23 cellular contexts compared by ENCODE assay signal in genomic region chr18:59029663-59030421, GRCh38.
DNase-seq lines count a peak whose midpoint lies in the region; ATAC-seq and TF ChIP-seq lines count a peak whose summit lies in the region.
"Had no signal": no experiment of that assay in that cellular context is flagged by ENCODE, and none has a peak within 500 bp of the region (broad histone marks: within the 10 kb centered on the region; RNA-seq: fewer than 3 reads in every experiment).

No MANE protein-coding gene starts in this region.

- H3K4me3 ChIP-seq in mesendoderm (ENCODE audit: low read length) (no peak overlapping the region), gastrocnemius medialis (no peak overlapping the region)
- H3K4me3 ChIP-seq: heart left ventricle, pancreas, PC-9, spleen had no signal

- H4K5ac ChIP-seq in mesendoderm (ENCODE audit: low read length) = no peak overlapping the region

- no peaks in the 10 kb centered on the region for H3K79me1 ChIP-seq in mesendoderm (ENCODE audit: low read length)

- ATAC-seq in gastrocnemius medialis (peak; percentile 61 to 80), GM18520 (IDR thresholded peaks at IDR 0.05; ENCODE audit: unreplicated experiment) (no peak), GM19463 (IDR thresholded peaks at IDR 0.05; ENCODE audit: unreplicated experiment) (no peak), GM18907 (IDR thresholded peaks at IDR 0.05; ENCODE audit: unreplicated experiment) (no peak)
- ATAC-seq: activated CD4-positive, alpha-beta T cell treated with anti-CD3 and anti-CD28 coated beads for 36 hours; esophagus mucosa; heart left ventricle; pancreas had no signal

- no peak overlapping the region for H3K18ac ChIP-seq in mesendoderm (ENCODE audit: low read length)

- no peak overlapping the region for H3K9ac ChIP-seq in mesendoderm (ENCODE audit: low read length)
- H3K9ac ChIP-seq: SK-N-SH had no signal

- in situ Hi-C loops in gastrocnemius medialis (cut with MboI; ENCODE audit: low sequenced_read_pairs in 4 of 4) = loop anchor here in 1 of 4 donors (25.0 kb wide), 1 partner anchor 107 kb away; the partner anchor contains the start of gene SEC11C

- WGBS in mesendoderm (ENCODE audit: extremely low coverage, insufficient coverage, low lambda C conversion rate) = no CpG with 5 or more reads among the region's 23 CpGs

- no peak overlapping the region for H4K8ac ChIP-seq in mesendoderm (ENCODE audit: low read depth, low read length)

- H2BK120ac ChIP-seq in mesendoderm (ENCODE audit: low read depth, low read length) = no peak overlapping the region

- no peak for TF ChIP-seq POLR2A in gastrocnemius medialis (IDR thresholded peaks at IDR 0.05)

- TF ChIP-seq CTCF in gastrocnemius medialis (IDR thresholded peaks at IDR 0.05 in 4 of 5, conservative IDR thresholded peaks at IDR 0.05 in 1 of 5) = no peak

- intact Hi-C loops in gastrocnemius medialis (cut with DNase I; ENCODE audit: low total_unique reads) = no loop called here

- no peak overlapping the region for H2BK5ac ChIP-seq in mesendoderm (ENCODE audit: low read length)

- H3K4me1 ChIP-seq in mesendoderm (ENCODE audit: control insufficient read depth, low read depth, low read length) = no peaks in the 10 kb centered on the region
- H3K4me1 ChIP-seq in gastrocnemius medialis = peaks cover 37 to 38% of the 10 kb centered on the region in 2 donors
- H3K4me1 ChIP-seq: pancreas, spleen had no signal

- no peak overlapping the region for H3K4ac ChIP-seq in mesendoderm (ENCODE audit: low read depth, low read length)

- DNase-seq in NCI-H2227 (lab: John Stamatoyannopoulos, UW; ENCODE audit: unreplicated experiment) = peak; percentile 30
- peak; percentile 56 for DNase-seq in cerebellum (ENCODE audit: low spot score)
- no peak for DNase-seq in mesendoderm
- DNase-seq in gastrocnemius medialis = no peak
- DNase-seq in central memory CD4-positive, alpha-beta T cell = no peak
- DNase-seq: activated CD4-positive, alpha-beta T cell treated with anti-CD3 and anti-CD28 coated beads for 36 hours; activated gamma-delta T cell; AML-193; aorta; heart left ventricle; islet precursor cell; KG1; NCI-H1092; NCI-H748 treated with DMSO at 0.1 percent for 48 hours; pancreas; PC-9; SK-N-SH; spleen; T1000 had no signal

- no peaks in the 10 kb centered on the region for H3K9me3 ChIP-seq in gastrocnemius medialis
- H3K9me3 ChIP-seq: pancreas, SK-N-SH had no signal

- H3K4me2 ChIP-seq in mesendoderm (ENCODE audit: low read length) = no peak overlapping the region
- H3K4me2 ChIP-seq: PC-9, SK-N-SH had no signal

- H3K79me2 ChIP-seq in mesendoderm (ENCODE audit: control insufficient read depth, insufficient read depth, low read length) = no peaks in the 10 kb centered on the region

- no peak overlapping the region for H2BK15ac ChIP-seq in mesendoderm (replicated peaks; ENCODE audit: low read depth)

- peak overlapping the region; percentile 36 for H3K56ac ChIP-seq in mesendoderm (ENCODE audit: low read length)

- no peaks in the 10 kb centered on the region for H3K27me3 ChIP-seq in mesendoderm (ENCODE audit: insufficient read depth, low read length, poor library complexity)
- no peaks in the 10 kb centered on the region for H3K27me3 ChIP-seq in gastrocnemius medialis
- H3K27me3 ChIP-seq: heart left ventricle, pancreas, spleen had no signal

- no peak overlapping the region for H3K27ac ChIP-seq in mesendoderm (ENCODE audit: low read depth, low read length)
- peak overlapping the region; percentile 76 to 88 (median 82) for H3K27ac ChIP-seq in gastrocnemius medialis
- H3K27ac ChIP-seq: heart left ventricle, pancreas, PC-9, spleen had no signal

- H3K23ac ChIP-seq in mesendoderm (ENCODE audit: low read length) = no peak overlapping the region

- H2AK5ac ChIP-seq in mesendoderm (ENCODE audit: low read length) = no peak overlapping the region

- no peaks in the 10 kb centered on the region for H3K36me3 ChIP-seq in mesendoderm (ENCODE audit: control insufficient read depth, insufficient read depth, low read length)
- no peaks in the 10 kb centered on the region for H3K36me3 ChIP-seq in gastrocnemius medialis
- H3K36me3 ChIP-seq: heart left ventricle, pancreas, spleen had no signal

Comparison
In these comparisons a context has a peak if more than half of its experiments do, and no peak if none do; other contexts are left out.
1. DNase-seq: peak in NCI-H2227 (single experiment) and cerebellum (single experiment); none in mesendoderm (single experiment), gastrocnemius medialis (0 of 2) and central memory CD4-positive, alpha-beta T cell (single experiment).
2. ATAC-seq: peak in gastrocnemius medialis (2 of 2); none in GM18520 (single experiment), GM19463 (single experiment) and GM18907 (single experiment).